1 cellular context compared by ENCODE assay signal in the genomic region with DNA sequence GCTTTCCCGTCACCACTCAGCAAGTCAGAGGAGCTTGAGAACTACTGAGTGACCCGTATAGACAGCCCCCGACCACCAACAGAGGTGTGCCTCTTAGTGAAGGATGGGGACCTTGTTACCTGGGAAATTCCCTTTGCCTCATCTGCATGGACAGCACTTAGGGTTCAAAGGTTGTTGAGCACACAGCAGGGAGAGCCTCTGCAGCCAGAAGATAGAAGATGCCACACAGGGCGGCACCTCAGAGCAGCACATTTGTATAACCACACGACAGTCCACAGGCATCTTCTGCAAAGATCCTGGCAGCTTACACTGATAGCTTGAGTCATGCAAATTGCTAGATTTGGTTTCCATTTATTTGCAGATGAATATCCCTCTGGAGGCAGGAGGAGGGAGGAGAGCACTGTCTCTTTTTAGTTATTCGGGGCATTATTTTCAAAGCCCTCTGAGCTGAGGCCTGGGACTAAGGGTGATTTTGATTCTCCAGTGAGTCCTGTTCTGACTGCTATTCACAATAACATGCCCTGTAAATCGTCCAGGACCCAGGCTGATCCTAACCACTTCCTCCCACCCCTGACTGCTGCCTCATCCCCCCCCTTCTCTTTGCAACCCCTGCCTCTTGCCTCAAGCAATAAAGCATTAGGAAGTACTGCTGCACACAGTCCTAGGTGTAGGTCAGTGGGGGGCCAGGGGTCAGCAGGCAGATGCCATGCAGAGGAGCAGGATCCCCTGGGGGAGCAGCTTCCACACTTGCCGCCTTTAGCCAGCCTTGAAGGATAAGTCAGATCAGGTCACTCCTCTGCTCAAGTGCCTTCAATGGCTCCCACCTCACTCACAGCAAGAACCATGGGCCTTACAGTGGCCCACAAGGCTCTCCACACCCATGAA.
TF ChIP-seq lines count a peak whose summit lies in the region.

No MANE protein-coding gene starts in this region.

TF ChIP-seq in HepG2, 621 proteins besides CTCF, POLR2A, EP300 and RAD21:
- TF ChIP-seq ZXDC (CRISPR knock-in tag; IDR thresholded peaks at IDR 0.05) (no peak), ZIK1 (CRISPR knock-in tag; IDR thresholded peaks at IDR 0.05; ENCODE audit: borderline replicate concordance, low read depth) (no peak)
